In genomic region chr17:58692239-58693055, GRCh38 we compare ENCODE assay signal across 8 cellular contexts. TPM values are rescaled to one million over a fixed set of nuclear protein-coding genes. Genes with fewer than 3 reads are reported as not detected.
DNase-seq lines count a peak whose midpoint lies in the region; ATAC-seq and TF ChIP-seq lines count a peak whose summit lies in the region.

TSS of gene RAD51C (plus strand) at chr17:58692602. CDS start at chr17:58692644, 42 bp downstream.

- ATAC-seq in GM19035 (IDR thresholded peaks at IDR 0.05; ENCODE audit: unreplicated experiment), result peak; percentile 98
- peak; percentile 98 for ATAC-seq in HG03342 (IDR thresholded peaks at IDR 0.05; ENCODE audit: unreplicated experiment)
- peak; percentile 96 for ATAC-seq in activated CD4-positive, alpha-beta T cell treated with anti-CD3 and anti-CD28 coated beads for 36 hours

- H3K36me3 Mint-ChIP-seq in activated CD4-positive, alpha-beta T cell treated with anti-CD3 and anti-CD28 coated beads for 36 hours (ENCODE audit: low read depth), result peaks cover 22% of the 10 kb centered on the region

- H3K4me1 Mint-ChIP-seq in activated CD4-positive, alpha-beta T cell treated with anti-CD3 and anti-CD28 coated beads for 36 hours, result peaks cover 27% of the 10 kb centered on the region

- no peaks in the 10 kb centered on the region for H3K9me3 Mint-ChIP-seq in activated CD4-positive, alpha-beta T cell treated with anti-CD3 and anti-CD28 coated beads for 36 hours (ENCODE audit: low read depth)

- H3K4me3 ChIP-seq in choroid plexus epithelial cell (ENCODE audit: low read depth, low read length), result peak within 1 kb of the TSS; percentile 77

- intact Hi-C loops in activated CD4-positive, alpha-beta T cell treated with anti-CD3 and anti-CD28 coated beads for 36 hours (cut with DNase I, micrococcal nuclease), result loop anchor here (1.0 to 10.0 kb wide), 9 partner anchors 33 to 463 kb away; partner anchors contain the start of genes MTMR4 (in 1 of the 2), PRR11 (in 1 of the 2), SKA2 (in 1 of the 2) and TRIM37 (in 1 of the 2)

- POLR2A ChIA-PET in activated CD4-positive, alpha-beta T cell treated with anti-CD3 and anti-CD28 coated beads for 36 hours (lab: Charles Lee), result interaction anchor here (0.5 to 2.8 kb wide), 12 partner anchors 9 to 1256 kb away, joined by 3 to 61 read pairs (median 5); no protein-coding TSS in a partner anchor

- TF ChIP-seq CTCF in choroid plexus epithelial cell (conservative IDR thresholded peaks at IDR 0.05; ENCODE audit: low read depth, low read length), result peak; percentile 15

- DNase-seq in AML-193 (lab: John Stamatoyannopoulos, UW) (peak; percentile 89 to 94), NCI-H460 (ENCODE audit: extremely low read depth, low read depth) (peak; percentile 83), choroid plexus epithelial cell (ENCODE audit: low read depth) (peak; percentile 89), kidney glomerular epithelial cell (lab: John Stamatoyannopoulos, UW) (peak; percentile 85)
- peak; percentile 94 for DNase-seq in activated CD4-positive, alpha-beta T cell treated with anti-CD3 and anti-CD28 coated beads for 36 hours
- peak; percentile 79 to 86 for DNase-seq in stimulated activated CD4-positive, alpha-beta T cell treated with anti-CD3 and anti-CD28 coated beads, Interleukin-15, amount 100 ng/mL, for 48 hours (ENCODE audit: low read depth in 2 of 2)

- CTCF ChIA-PET in activated CD4-positive, alpha-beta T cell treated with anti-CD3 and anti-CD28 coated beads for 36 hours (lab: Charles Lee), result interaction anchor here (0.6 to 1.9 kb wide), 7 partner anchors 11 to 1909 kb away, joined by 3 to 8 read pairs (median 3); no protein-coding TSS in a partner anchor

- H3K27me3 Mint-ChIP-seq in activated CD4-positive, alpha-beta T cell treated with anti-CD3 and anti-CD28 coated beads for 36 hours, result no peaks in the 10 kb centered on the region

- H3K4me3 Mint-ChIP-seq in activated CD4-positive, alpha-beta T cell treated with anti-CD3 and anti-CD28 coated beads for 36 hours, result peak within 1 kb of the TSS; percentile 92

- peak within 1 kb of the TSS; percentile 98 for H3K27ac Mint-ChIP-seq in activated CD4-positive, alpha-beta T cell treated with anti-CD3 and anti-CD28 coated beads for 36 hours

RNA-seq across cellular contexts. Expression of gene RAD51C, which starts in this region (rescaled TPM):
- 51.0 and 76.2 TPM in 2 replicates for total RNA-seq in NCI-H460 (2014; rRNA removed; shearing (Covaris generic))
- 35.5 and 62.0 TPM in 2 replicates for polyA plus RNA-seq in NCI-H460 (2014; cell fraction: nucleus; rRNA removed)
- total RNA-seq in activated CD4-positive, alpha-beta T cell treated with anti-CD3 and anti-CD28 coated beads for 36 hours, result 10 to 100 TPM; 85.4 to 87.2 TPM

Comparison
In these comparisons a context has a peak if more than half of its experiments do, and no peak if none do; other contexts are left out.
1. Peak in every context shown above with its lines: DNase-seq, ATAC-seq and H3K4me3 ChIP-seq.